ENCODE assay signal across 12 cellular contexts in the genomic region with DNA sequence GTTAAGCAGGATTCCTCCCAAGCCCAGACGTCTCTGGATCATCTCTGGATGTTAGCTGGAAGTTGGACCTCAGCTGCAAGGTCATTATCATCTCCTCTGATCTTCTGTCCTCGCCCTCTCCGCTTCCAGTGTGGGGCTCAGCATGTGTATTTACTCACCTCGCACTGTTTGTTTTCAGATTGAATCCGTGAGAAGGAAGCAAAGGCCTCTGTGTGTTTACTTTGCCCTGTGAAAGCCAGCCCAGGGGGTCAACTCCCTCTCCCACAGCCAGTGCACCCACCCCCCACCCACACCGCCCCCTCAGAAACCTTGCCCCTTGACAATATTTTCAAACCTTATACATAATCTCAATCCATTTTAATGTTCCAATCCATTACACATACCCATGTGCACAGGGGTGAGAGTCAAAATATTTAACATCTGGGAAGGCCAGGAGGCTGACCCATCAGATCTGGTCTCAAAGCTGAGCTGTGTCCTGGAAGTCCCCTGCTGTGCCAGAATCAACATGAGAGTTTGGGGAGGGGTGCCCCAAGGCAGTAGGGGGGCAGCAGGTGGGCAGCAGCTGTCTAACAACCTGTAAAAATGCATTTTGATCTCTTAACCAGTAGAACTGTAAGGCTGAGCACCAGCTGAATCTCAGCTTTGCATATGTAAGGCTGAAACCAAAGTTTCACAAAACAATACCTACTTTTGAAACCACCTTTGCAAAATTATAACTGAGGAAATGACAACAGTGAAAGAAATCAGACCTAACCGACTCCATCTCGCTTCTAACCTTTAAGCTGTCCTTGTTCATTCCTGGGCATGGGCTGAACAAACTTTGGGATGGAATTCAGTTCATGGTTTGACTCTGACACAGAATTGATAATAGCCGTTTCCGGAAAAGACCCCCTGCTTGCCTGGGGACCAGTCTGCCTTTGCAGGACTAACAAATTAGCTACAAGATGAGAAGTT.
DNase-seq lines count a peak whose midpoint lies in the region; ATAC-seq, FAIRE-seq and TF ChIP-seq lines count a peak whose summit lies in the region.
"Had no signal": no experiment of that assay in that cellular context is flagged by ENCODE, and none has a peak within 500 bp of the region (broad histone marks: within the 10 kb centered on the region; RNA-seq: fewer than 3 reads in every experiment).

No MANE protein-coding gene starts in this region.

- in situ Hi-C loops in GM12878 (cut with MboI): no loop called here

- SMC1A ChIA-PET in GM12878 (lab: Charles Lee; ENCODE audit: uncharacterized antibody, unreplicated experiment): interaction anchor here (1.3 to 2.0 kb wide), 3 partner anchors 14 to 73 kb away, joined by 3 to 6 read pairs (median 3); no protein-coding TSS in a partner anchor

- H3K27ac ChIP-seq in GM12878 (ENCODE audit: control insufficient read depth, insufficient read depth): peak overlapping the region; percentile 67
- H3K27ac ChIP-seq: BLaER1 treated with 17β-estradiol and CSF1 and Interleukin-3, amounts not matched to agents 10 nM and 100 nM had no signal

- no TSS peak for BruUV-seq in GM12878 (replicated peaks; lab: Mats Ljungman, UMichigan)

- FAIRE-seq in GM12878 (lab: Jason Lieb, UNC): peak; percentile 83
- FAIRE-seq: islet of Langerhans had no signal

- TF ChIP-seq POLR2A in GM12878 (IDR thresholded peaks at IDR 0.05; ENCODE audit: low read depth, low read length): no peak

- 33% methylated on average over 10 of the region's 10 CpGs for WGBS in GM12878 (ENCODE audit: insufficient coverage, insufficient replicate concordance, low lambda C conversion rate, missing lambda C conversion rate)

- RAD21 ChIA-PET in GM12878 (lab: Charles Lee; ENCODE audit: unreplicated experiment): interaction anchor here (0.6 to 1.4 kb wide), 4 partner anchors 13 to 130 kb away, joined by 3 to 5 read pairs (median 3); no protein-coding TSS in a partner anchor

- TF ChIP-seq CTCF in GM12878 (IDR thresholded peaks at IDR 0.05 in 2 of 3, conservative IDR thresholded peaks at IDR 0.05 in 1 of 3; ENCODE audit: control insufficient read depth in 2 of 3, extremely low read depth in 1 of 3, insufficient read depth in 1 of 3, low read depth in 3 of 3, low read length in 3 of 3): no peak

- intact Hi-C loops in GM12878 (cut with micrococcal nuclease; ENCODE audit: unreplicated experiment): no loop called here

- peak overlapping the region; percentile 78 for H2AFZ ChIP-seq in GM12878 (ENCODE audit: control insufficient read depth, low read depth, low read length)

- H3K27me3 ChIP-seq in GM12878 (replicated peaks in 1 of 2; ENCODE audit: control insufficient read depth in 2 of 2, insufficient read depth in 2 of 2, low read length in 1 of 2): no peaks in the 10 kb centered on the region
- H3K27me3 ChIP-seq: BLaER1 treated with 17β-estradiol and CSF1 and Interleukin-3, amounts not matched to agents 10 nM and 100 nM had no signal

- H3K4me1 ChIP-seq in GM12878 (ENCODE audit: control insufficient read depth, insufficient read depth, low read length): peaks cover 39% of the 10 kb centered on the region
- H3K4me1 ChIP-seq: BLaER1 treated with 17β-estradiol and CSF1 and Interleukin-3, amounts not matched to agents 10 nM and 100 nM had no signal

- H3K79me2 ChIP-seq in GM12878 (ENCODE audit: control insufficient read depth, insufficient read depth, low read length): no peaks in the 10 kb centered on the region

- peak overlapping the region; percentile 54 for H3K4me2 ChIP-seq in GM12878 (ENCODE audit: control insufficient read depth, insufficient read depth)
- H3K4me2 ChIP-seq: BLaER1 treated with 17β-estradiol and CSF1 and Interleukin-3, amounts not matched to agents 10 nM and 100 nM had no signal

- no peak for TF ChIP-seq RAD21 in GM12878 (IDR thresholded peaks at IDR 0.05; ENCODE audit: insufficient read depth, low read depth, low read length)

- ATAC-seq in GM19463 (IDR thresholded peaks at IDR 0.05; ENCODE audit: unreplicated experiment): peak; percentile 68
- ATAC-seq in HG03439 (IDR thresholded peaks at IDR 0.05; ENCODE audit: unreplicated experiment): peak; percentile 80
- ATAC-seq in GM12878: peak; percentile 85

- POLR2A ChIA-PET in GM12878 (lab: Charles Lee): no interaction called here

- H4K20me1 ChIP-seq in GM12878 (ENCODE audit: control insufficient read depth, insufficient read depth): no peaks in the 10 kb centered on the region
- H4K20me1 ChIP-seq: BLaER1 treated with 17β-estradiol and CSF1 and Interleukin-3, amounts not matched to agents 10 nM and 100 nM had no signal

- no peaks in the 10 kb centered on the region for H3K36me3 ChIP-seq in GM12878 (ENCODE audit: control insufficient read depth in 2 of 2, insufficient read depth in 2 of 2, low read length in 1 of 2)
- H3K36me3 ChIP-seq: BLaER1 treated with 17β-estradiol and CSF1 and Interleukin-3, amounts not matched to agents 10 nM and 100 nM had no signal

- DNase-seq in DMS153 treated with DMSO at 0.1 percent for 48 hours (lab: John Stamatoyannopoulos, UW; ENCODE audit: unreplicated experiment): peak; percentile 37
- peak; percentile 67 for DNase-seq in GM12878 (ENCODE audit: low read depth, low spot score)
- DNase-seq in activated gamma-delta T cell (lab: John Stamatoyannopoulos, UW): no peak
- no peak for DNase-seq in central memory CD4-positive, alpha-beta T cell
- no peak for DNase-seq in T-helper 2 cell
- no peak for DNase-seq in SW480 (ENCODE audit: low spot score)
- DNase-seq: activated CD4-positive, alpha-beta T cell treated with anti-CD3 and anti-CD28 coated beads, Interleukin-2, amount 50 U/mL, for 4 hours; NCI-H524 treated with DMSO at 0.1 percent for 48 hours had no signal

- H3K9ac ChIP-seq in GM12878 (ENCODE audit: control insufficient read depth, insufficient read depth, low read length): peak overlapping the region; percentile 15; the same call in 1 of the 2 replicates
- H3K9ac ChIP-seq: BLaER1 treated with 17β-estradiol and CSF1 and Interleukin-3, amounts not matched to agents 10 nM and 100 nM had no signal

- no peaks in the 10 kb centered on the region for H3K9me3 ChIP-seq in GM12878 (replicated peaks; ENCODE audit: control insufficient read depth, insufficient read depth, low read length)

- no peak for TF ChIP-seq EP300 in GM12878 (IDR thresholded peaks at IDR 0.05; ENCODE audit: borderline replicate concordance in 1 of 2, control insufficient read depth in 1 of 2, low read depth in 2 of 2, low read length in 2 of 2)

- H3K4me3 ChIP-seq in GM12878: no peak overlapping the region
- H3K4me3 ChIP-seq: BLaER1 treated with 17β-estradiol and CSF1 and Interleukin-3, amounts not matched to agents 10 nM and 100 nM had no signal

- CTCF ChIA-PET in GM12878 (lab: Yijun Ruan, JAX): interaction anchor here (1.6 kb wide), 1 partner anchor 94 kb away, joined by 4 read pairs; no protein-coding TSS in a partner anchor

TF ChIP-seq in GM12878, 131 proteins besides CTCF, POLR2A, EP300 and RAD21 (continues in another document):
- TF ChIP-seq NFIC (IDR thresholded peaks at IDR 0.05; ENCODE audit: low read depth, low read length) (no peak), SMAD1 (IDR thresholded peaks at IDR 0.05; ENCODE audit: low read depth, partially characterized antibody) (no peak), MEF2B (IDR thresholded peaks at IDR 0.05; ENCODE audit: partially characterized antibody, poor library complexity, severe bottlenecking) (peak; percentile 19)
- TF ChIP-seq, protein P1, sequence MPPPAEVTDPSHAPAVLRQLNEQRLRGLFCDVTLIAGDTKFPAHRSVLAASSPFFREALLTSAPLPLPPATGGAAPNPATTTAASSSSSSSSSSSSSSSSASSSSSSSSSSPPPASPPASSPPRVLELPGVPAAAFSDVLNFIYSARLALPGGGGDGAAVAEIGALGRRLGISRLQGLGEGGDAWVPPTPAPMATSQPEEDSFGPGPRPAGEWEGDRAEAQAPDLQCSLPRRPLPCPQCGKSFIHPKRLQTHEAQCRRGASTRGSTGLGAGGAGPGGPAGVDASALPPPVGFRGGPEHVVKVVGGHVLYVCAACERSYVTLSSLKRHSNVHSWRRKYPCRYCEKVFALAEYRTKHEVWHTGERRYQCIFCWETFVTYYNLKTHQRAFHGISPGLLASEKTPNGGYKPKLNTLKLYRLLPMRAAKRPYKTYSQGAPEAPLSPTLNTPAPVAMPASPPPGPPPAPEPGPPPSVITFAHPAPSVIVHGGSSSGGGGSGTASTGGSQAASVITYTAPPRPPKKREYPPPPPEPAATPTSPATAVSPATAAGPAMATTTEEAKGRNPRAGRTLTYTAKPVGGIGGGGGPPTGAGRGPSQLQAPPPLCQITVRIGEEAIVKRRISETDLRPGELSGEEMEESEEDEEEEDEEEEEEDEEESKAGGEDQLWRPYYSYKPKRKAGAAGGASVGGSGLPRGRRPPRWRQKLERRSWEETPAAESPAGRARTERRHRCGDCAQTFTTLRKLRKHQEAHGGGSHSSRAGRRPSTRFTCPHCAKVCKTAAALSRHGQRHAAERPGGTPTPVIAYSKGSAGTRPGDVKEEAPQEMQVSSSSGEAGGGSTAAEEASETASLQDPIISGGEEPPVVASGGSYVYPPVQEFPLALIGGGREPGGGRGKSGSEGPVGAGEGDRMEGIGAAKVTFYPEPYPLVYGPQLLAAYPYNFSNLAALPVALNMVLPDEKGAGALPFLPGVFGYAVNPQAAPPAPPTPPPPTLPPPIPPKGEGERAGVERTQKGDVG (CRISPR knock-in tag; IDR thresholded peaks at IDR 0.05): peak; percentile 83; the same call in 1 of the 2 replicates

Comparison
In these comparisons a context has a peak if more than half of its experiments do, and no peak if none do; other contexts are left out.
1. DNase-seq: peak in DMS153 treated with DMSO at 0.1 percent for 48 hours (single experiment) and GM12878 (single experiment); none in activated gamma-delta T cell (single experiment), central memory CD4-positive, alpha-beta T cell (single experiment), T-helper 2 cell (0 of 5) and SW480 (single experiment).
2. Peak in every context shown above with its lines, with median percentiles within 50 percentile points of each other: ATAC-seq.